ENCODE assay signal across 8 cellular contexts in the genomic region with DNA sequence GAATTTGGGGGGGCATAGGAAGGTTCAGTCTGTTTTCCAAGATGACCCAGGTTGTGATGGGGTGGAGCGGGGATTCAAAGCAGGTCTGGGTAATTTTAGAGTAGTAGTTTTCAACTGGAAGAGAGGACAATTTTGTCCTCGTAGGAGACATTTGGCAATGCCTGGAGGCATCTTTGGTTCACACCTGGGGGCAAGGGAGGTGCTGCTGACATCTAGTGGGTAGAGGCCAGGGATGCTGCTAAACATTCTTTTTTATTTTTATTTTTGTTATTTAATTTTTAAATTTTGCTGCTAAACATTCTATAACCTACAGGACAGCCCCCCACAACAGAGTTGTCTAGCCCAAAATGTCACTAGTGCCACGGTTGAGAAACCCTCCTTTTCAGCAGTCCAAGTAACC. TPM values are rescaled to one million over a fixed set of nuclear protein-coding genes. Genes with fewer than 3 reads are reported as not detected.
DNase-seq lines count a peak whose midpoint lies in the region; ATAC-seq, FAIRE-seq and TF ChIP-seq lines count a peak whose summit lies in the region.

No MANE protein-coding gene starts in this region.

- peaks cover 31% of the 10 kb centered on the region for H3K36me3 Mint-ChIP-seq in activated CD8-positive, alpha-beta T cell treated with anti-CD3 and anti-CD28 coated beads for 36 hours (ENCODE audit: low read depth)

- WGBS in HepG2 (ENCODE audit: low lambda C conversion rate), result 76% methylated on average over 3 of the region's 3 CpGs
- 31% methylated on average over 3 of the region's 3 CpGs for WGBS in right lobe of liver (ENCODE audit: insufficient coverage, low coverage, low lambda C conversion rate, missing lambda C conversion rate)

- no peaks in the 10 kb centered on the region for H3K27me3 Mint-ChIP-seq in activated CD8-positive, alpha-beta T cell treated with anti-CD3 and anti-CD28 coated beads for 36 hours

- no peaks in the 10 kb centered on the region for H3K27me3 ChIP-seq in HepG2 (ENCODE audit: control insufficient read depth in 1 of 2, insufficient read depth in 2 of 2, low read length in 2 of 2)
- peaks cover 0 to 3% of the 10 kb centered on the region in 2 donors for H3K27me3 ChIP-seq in right lobe of liver
- H3K27me3 ChIP-seq in iPS-18a (ENCODE audit: control insufficient read depth, insufficient read depth, low read length), result peaks cover 15% of the 10 kb centered on the region

- no peak for FAIRE-seq in HepG2 (lab: Jason Lieb, UNC)

- peaks cover 59% of the 10 kb centered on the region for H3K79me2 ChIP-seq in HepG2 (ENCODE audit: insufficient read depth, low read length)

- H3K9ac ChIP-seq in HepG2 (ENCODE audit: insufficient read depth, low read depth, low read length) (no peak overlapping the region), iPS-18a (ENCODE audit: low read length) (peak overlapping the region; percentile 91)

- CTCF ChIA-PET in HepG2 (lab: Yijun Ruan, JAX; ENCODE audit: low intra/inter-chr PET ratio, low total read pairs), result no interaction called here
- CTCF ChIA-PET in activated CD8-positive, alpha-beta T cell treated with anti-CD3 and anti-CD28 coated beads for 36 hours (lab: Charles Lee), result interaction anchor here (1.3 to 1.6 kb wide), 2 partner anchors 29 to 32 kb away, joined by 4 to 5 read pairs; no protein-coding TSS in a partner anchor

- H4K20me1 ChIP-seq in HepG2 (ENCODE audit: insufficient read depth, low read length), result 0 out of 2 replicates have a peak, but pooled peaks cover 3% of the 10 kb centered on the region

- H3K36me3 ChIP-seq in HepG2 (replicated peaks in 1 of 2; ENCODE audit: control insufficient read depth in 1 of 2, insufficient read depth in 2 of 2, low read length in 2 of 2) (no peaks in the 10 kb centered on the region), right lobe of liver (no peaks in the 10 kb centered on the region), iPS-18a (ENCODE audit: control insufficient read depth, low read depth, low read length) (no peaks in the 10 kb centered on the region)

- DNase-seq in HepG2 (ENCODE audit: low spot score) (no peak), right lobe of liver (no peak), HK-2 (ENCODE audit: unreplicated experiment) (no peak), left lobe of liver (ENCODE audit: low spot score) (no peak)
- DNase-seq in activated CD8-positive, alpha-beta T cell treated with anti-CD3 and anti-CD28 coated beads for 36 hours, result peak; percentile 24

- no peak for TF ChIP-seq EP300 in HepG2 (IDR thresholded peaks at IDR 0.05; ENCODE audit: low read depth in 2 of 2, low read length in 2 of 2)
- no peak for TF ChIP-seq EP300 in HepG2 (CRISPR knock-in tag; IDR thresholded peaks at IDR 0.05; ENCODE audit: borderline replicate concordance)

- intact Hi-C loops in HepG2 (cut with micrococcal nuclease; ENCODE audit: unreplicated experiment), result no loop called here
- intact Hi-C loops in right lobe of liver (cut with DNase I), result no loop called here
- intact Hi-C loops in activated CD8-positive, alpha-beta T cell treated with anti-CD3 and anti-CD28 coated beads for 36 hours (cut with micrococcal nuclease), result loop anchor here (5.0 kb wide), 1 partner anchor 34 kb away; no protein-coding TSS in a partner anchor

- H3K4me3 ChIP-seq in HepG2 (replicated peaks in 1 of 3; ENCODE audit: insufficient read depth in 1 of 3, low read depth in 2 of 3, low read length in 3 of 3) (peak overlapping the region; percentile 68 to 88 (median 80); a peak in 4 of 6 replicates), right lobe of liver (no peak overlapping the region), iPS-18a (ENCODE audit: low read length) (peak overlapping the region; percentile 97)

- peak overlapping the region; percentile 84 for H3K4me3 Mint-ChIP-seq in activated CD8-positive, alpha-beta T cell treated with anti-CD3 and anti-CD28 coated beads for 36 hours

- H3K27ac ChIP-seq in HepG2 (ENCODE audit: extremely low read length, insufficient read depth, low read length), result no peak overlapping the region
- H3K27ac ChIP-seq in right lobe of liver, result peak overlapping the region in 1 of 3 donors; percentile 94
- H3K27ac ChIP-seq in iPS-18a (ENCODE audit: low read length), result no peak overlapping the region

- peak overlapping the region; percentile 77 for H3K4me2 ChIP-seq in HepG2 (ENCODE audit: low read depth, low read length)

- TF ChIP-seq CTCF in HepG2 (CRISPR knock-in tag; IDR thresholded peaks at IDR 0.05) (no peak), right lobe of liver (IDR thresholded peaks at IDR 0.05) (no peak)
- TF ChIP-seq CTCF in activated CD8-positive, alpha-beta T cell treated with anti-CD3 and anti-CD28 coated beads for 36 hours (IDR thresholded peaks at IDR 0.05), result no peak

- no peak for TF ChIP-seq POLR2A in HepG2 (IDR thresholded peaks at IDR 0.05; ENCODE audit: insufficient read depth in 1 of 2, low read depth in 2 of 2, low read length in 2 of 2)
- TF ChIP-seq POLR2A in right lobe of liver (IDR thresholded peaks at IDR 0.05), result no peak

- peak overlapping the region; percentile 97 for H3K27ac Mint-ChIP-seq in activated CD8-positive, alpha-beta T cell treated with anti-CD3 and anti-CD28 coated beads for 36 hours

- in situ Hi-C loops in HepG2 (cut with HindIII; ENCODE audit: extremely low pct_ligation_motif_present, low pct_unique_long_range_greater_than_20kb), result no loop called here

- POLR2A ChIA-PET in HepG2 (lab: Yijun Ruan, JAX), result interaction anchor here (1.2 to 1.6 kb wide), 2 partner anchors 44 to 339 kb away, joined by 3 to 4 read pairs; partner anchors contain the start of genes GEMIN8, OFD1 and TRAPPC2
- POLR2A ChIA-PET in activated CD8-positive, alpha-beta T cell treated with anti-CD3 and anti-CD28 coated beads for 36 hours (lab: Charles Lee), result interaction anchor here (1.1 kb wide), 1 partner anchor 13 kb away, joined by 3 read pairs; no protein-coding TSS in a partner anchor

- H3K4me1 Mint-ChIP-seq in activated CD8-positive, alpha-beta T cell treated with anti-CD3 and anti-CD28 coated beads for 36 hours (ENCODE audit: low read depth), result peaks cover 61% of the 10 kb centered on the region

- no peak overlapping the region for H2AFZ ChIP-seq in HepG2 (ENCODE audit: low read length)

- no peaks in the 10 kb centered on the region for H3K9me3 Mint-ChIP-seq in activated CD8-positive, alpha-beta T cell treated with anti-CD3 and anti-CD28 coated beads for 36 hours

- ATAC-seq in HepG2, result no peak
- no peak for ATAC-seq in right lobe of liver
- ATAC-seq in activated CD8-positive, alpha-beta T cell treated with anti-CD3 and anti-CD28 coated beads for 36 hours, result no peak
- no peak for ATAC-seq in GM21447 (IDR thresholded peaks at IDR 0.05; ENCODE audit: unreplicated experiment)
- ATAC-seq in GM19395 (IDR thresholded peaks at IDR 0.05; ENCODE audit: unreplicated experiment), result no peak
- ATAC-seq in left lobe of liver, result no peak

- no peaks in the 10 kb centered on the region for H3K9me3 ChIP-seq in HepG2 (ENCODE audit: low read length)
- no peaks in the 10 kb centered on the region for H3K9me3 ChIP-seq in right lobe of liver
- no peaks in the 10 kb centered on the region for H3K9me3 ChIP-seq in iPS-18a (ENCODE audit: control insufficient read depth, low read depth, low read length)

- TF ChIP-seq RAD21 in HepG2 (CRISPR knock-in tag; IDR thresholded peaks at IDR 0.05), result no peak

- BruUV-seq in HepG2 (replicated peaks; lab: Mats Ljungman, UMichigan), result no TSS peak

- H3K4me1 ChIP-seq in HepG2 (ENCODE audit: insufficient read depth, low read length) (peaks cover 43% of the 10 kb centered on the region), right lobe of liver (peaks cover 0 to 11% (median 0%) of the 10 kb centered on the region in 4 donors), iPS-18a (ENCODE audit: control insufficient read depth, low read depth, low read length) (peaks cover 40% of the 10 kb centered on the region)

RNA-seq across cellular contexts. Expression of gene RAB9A, which starts 1.9 kb away (rescaled TPM):
- total RNA-seq in HepG2 (2016; rRNA removed; fragmentation: Illumina TruSeq; extraction: Trizol) (23.1 and 31.2 TPM in 2 replicates), right lobe of liver (10 to 100 TPM in 5 of 6 experiments, 1 to 10 TPM in 1; 9.9 to 20.8 (median 12.7) TPM), left lobe of liver (8.5 TPM)
- 5.2 and 5.7 TPM in 2 replicates for total RNA-seq in HepG2 (2016; cell fraction: cytosol; rRNA removed; fragmentation: Illumina TruSeq; extraction: Trizol; ENCODE audit: low read depth)
- total RNA-seq in HepG2 (2016; cell fraction: insoluble cytoplasmic fraction; rRNA removed; fragmentation: Illumina TruSeq; extraction: Trizol), result 23.1 and 33.7 TPM in 2 replicates
- 9.9 and 14.7 TPM in 2 replicates for total RNA-seq in HepG2 (2016; cell fraction: membrane; rRNA removed; fragmentation: Illumina TruSeq; extraction: Trizol)
- 8.6 and 10.6 TPM in 2 replicates for total RNA-seq in HepG2 (2016; cell fraction: nucleus; rRNA removed; fragmentation: Illumina TruSeq; extraction: Trizol)
- 8.6 and 10.5 TPM in 2 replicates for polyA plus RNA-seq in HepG2 (2011; rRNA removed)
- 6.1 and 10.2 TPM in 2 replicates for polyA plus RNA-seq in HepG2 (2011; cell fraction: cytosol; rRNA removed)
- 2.2 and 2.9 TPM in 2 replicates for polyA plus RNA-seq in HepG2 (2011; cell fraction: nucleus; rRNA removed)
- polyA plus RNA-seq in HepG2 (2012), result 12.1 and 12.3 TPM in 2 replicates
- polyA plus RNA-seq in HepG2 (2016; cell fraction: cytosol; fragmentation: Illumina TruSeq; extraction: Trizol; ENCODE audit: low read depth), result 5.3 and 6.9 TPM in 2 replicates
- polyA plus RNA-seq in HepG2 (2016; cell fraction: insoluble cytoplasmic fraction; fragmentation: Illumina TruSeq; extraction: Trizol; ENCODE audit: low read depth), result 31.8 and 35.2 TPM in 2 replicates
- polyA plus RNA-seq in HepG2 (2016; cell fraction: membrane; fragmentation: Illumina TruSeq; extraction: Trizol; ENCODE audit: low read depth), result 9.8 and 10.7 TPM in 2 replicates
- 15.4 and 15.8 TPM in 2 replicates for polyA plus RNA-seq in HepG2 (2016; cell fraction: nucleus; fragmentation: Illumina TruSeq; extraction: Trizol; ENCODE audit: insufficient read depth, low read depth)
- polyA minus RNA-seq in HepG2 (2011; rRNA and poly(A)+ RNA removed; ENCODE audit: low replicate concordance), result 2.7 and 14.6 TPM in 2 replicates
- polyA minus RNA-seq in HepG2 (2011; cell fraction: cytosol; rRNA and poly(A)+ RNA removed), result 6.7 and 10.1 TPM in 2 replicates
- polyA minus RNA-seq in HepG2 (2011; cell fraction: nucleus; rRNA and poly(A)+ RNA removed), result 3.1 and 4.6 TPM in 2 replicates
- 10 to 100 TPM; 30.8 to 31.7 TPM for total RNA-seq in activated CD8-positive, alpha-beta T cell treated with anti-CD3 and anti-CD28 coated beads for 36 hours

RNA-seq across cellular contexts. Expression of gene TCEANC, which starts 37.9 kb away (rescaled TPM):
- 0.97 and 1.5 TPM in 2 replicates for total RNA-seq in HepG2 (2016; rRNA removed; fragmentation: Illumina TruSeq; extraction: Trizol)
- total RNA-seq in HepG2 (2016; cell fraction: cytosol; rRNA removed; fragmentation: Illumina TruSeq; extraction: Trizol; ENCODE audit: low read depth), result 1.1 and 1.8 TPM in 2 replicates
- 1.3 TPM in 2 replicates for total RNA-seq in HepG2 (2016; cell fraction: insoluble cytoplasmic fraction; rRNA removed; fragmentation: Illumina TruSeq; extraction: Trizol)
- total RNA-seq in HepG2 (2016; cell fraction: membrane; rRNA removed; fragmentation: Illumina TruSeq; extraction: Trizol), result 1.4 and 1.6 TPM in 2 replicates
- total RNA-seq in HepG2 (2016; cell fraction: nucleus; rRNA removed; fragmentation: Illumina TruSeq; extraction: Trizol), result 0.81 and 1.1 TPM in 2 replicates
- polyA plus RNA-seq in HepG2 (2011; rRNA removed), result 0.51 and 0.61 TPM in 2 replicates
- 0.17 and 0.24 TPM in 2 replicates for polyA plus RNA-seq in HepG2 (2011; cell fraction: cytosol; rRNA removed)
- 0.48 and 0.66 TPM in 2 replicates for polyA plus RNA-seq in HepG2 (2011; cell fraction: nucleus; rRNA removed)
- 0.45 and 0.56 TPM in 2 replicates for polyA plus RNA-seq in HepG2 (2012)
- 0.11 and 0.14 TPM in 2 replicates for polyA plus RNA-seq in HepG2 (2016; cell fraction: cytosol; fragmentation: Illumina TruSeq; extraction: Trizol; ENCODE audit: low read depth)
- 0.73 and 0.97 TPM in 2 replicates for polyA plus RNA-seq in HepG2 (2016; cell fraction: insoluble cytoplasmic fraction; fragmentation: Illumina TruSeq; extraction: Trizol; ENCODE audit: low read depth)
- 0.19 and 0.39 TPM in 2 replicates for polyA plus RNA-seq in HepG2 (2016; cell fraction: membrane; fragmentation: Illumina TruSeq; extraction: Trizol; ENCODE audit: low read depth)
- polyA plus RNA-seq in HepG2 (2016; cell fraction: nucleus; fragmentation: Illumina TruSeq; extraction: Trizol; ENCODE audit: insufficient read depth, low read depth), result 0.93 and 2.3 TPM in 2 replicates
- polyA minus RNA-seq in HepG2 (2011; rRNA and poly(A)+ RNA removed; ENCODE audit: low replicate concordance), result 2.2 TPM in 1 of 2 replicates, not detected in the other
- polyA minus RNA-seq in HepG2 (2011; cell fraction: cytosol; rRNA and poly(A)+ RNA removed), result 0.26 and 0.49 TPM in 2 replicates
- polyA minus RNA-seq in HepG2 (2011; cell fraction: nucleus; rRNA and poly(A)+ RNA removed), result 0.77 and 2.2 TPM in 2 replicates
- 1 to 10 TPM; 3.4 to 4.8 (median 4.1) TPM for total RNA-seq in right lobe of liver
- total RNA-seq in activated CD8-positive, alpha-beta T cell treated with anti-CD3 and anti-CD28 coated beads for 36 hours, result 1 to 10 TPM; 1.3 to 1.4 TPM
- total RNA-seq in left lobe of liver, result 6.8 TPM

RNA-seq across cellular contexts. Expression of gene TRAPPC2, which starts 43.6 kb away (rescaled TPM):
- 8.1 and 9.2 TPM in 2 replicates for total RNA-seq in HepG2 (2016; rRNA removed; fragmentation: Illumina TruSeq; extraction: Trizol)
- total RNA-seq in HepG2 (2016; cell fraction: cytosol; rRNA removed; fragmentation: Illumina TruSeq; extraction: Trizol; ENCODE audit: low read depth), result 1.5 and 1.8 TPM in 2 replicates
- total RNA-seq in HepG2 (2016; cell fraction: insoluble cytoplasmic fraction; rRNA removed; fragmentation: Illumina TruSeq; extraction: Trizol), result 7.7 and 7.8 TPM in 2 replicates
- total RNA-seq in HepG2 (2016; cell fraction: membrane; rRNA removed; fragmentation: Illumina TruSeq; extraction: Trizol), result 2.9 and 4.7 TPM in 2 replicates
- 11.3 and 11.9 TPM in 2 replicates for total RNA-seq in HepG2 (2016; cell fraction: nucleus; rRNA removed; fragmentation: Illumina TruSeq; extraction: Trizol)
- 4.4 and 4.7 TPM in 2 replicates for polyA plus RNA-seq in HepG2 (2011; rRNA removed)
- polyA plus RNA-seq in HepG2 (2011; cell fraction: cytosol; rRNA removed), result 2.1 and 3.2 TPM in 2 replicates
- 4.7 and 5.3 TPM in 2 replicates for polyA plus RNA-seq in HepG2 (2011; cell fraction: nucleus; rRNA removed)
- polyA plus RNA-seq in HepG2 (2012), result 6.0 TPM in 2 replicates
- polyA plus RNA-seq in HepG2 (2016; cell fraction: cytosol; fragmentation: Illumina TruSeq; extraction: Trizol; ENCODE audit: low read depth), result 1.3 and 1.4 TPM in 2 replicates
- polyA plus RNA-seq in HepG2 (2016; cell fraction: insoluble cytoplasmic fraction; fragmentation: Illumina TruSeq; extraction: Trizol; ENCODE audit: low read depth), result 5.5 and 5.8 TPM in 2 replicates
- polyA plus RNA-seq in HepG2 (2016; cell fraction: membrane; fragmentation: Illumina TruSeq; extraction: Trizol; ENCODE audit: low read depth), result 1.9 and 2.4 TPM in 2 replicates
- polyA plus RNA-seq in HepG2 (2016; cell fraction: nucleus; fragmentation: Illumina TruSeq; extraction: Trizol; ENCODE audit: insufficient read depth, low read depth), result 16.5 and 18.5 TPM in 2 replicates
- polyA minus RNA-seq in HepG2 (2011; rRNA and poly(A)+ RNA removed; ENCODE audit: low replicate concordance), result 4.0 and 14.9 TPM in 2 replicates
- polyA minus RNA-seq in HepG2 (2011; cell fraction: cytosol; rRNA and poly(A)+ RNA removed), result 2.5 and 3.7 TPM in 2 replicates
- polyA minus RNA-seq in HepG2 (2011; cell fraction: nucleus; rRNA and poly(A)+ RNA removed), result 8.9 and 10.9 TPM in 2 replicates
- total RNA-seq in right lobe of liver, result 10 to 100 TPM in 1 of 6 experiments, 1 to 10 TPM in 5; 6.3 to 13.8 (median 8.5) TPM
- total RNA-seq in activated CD8-positive, alpha-beta T cell treated with anti-CD3 and anti-CD28 coated beads for 36 hours, result 10 to 100 TPM; 16.0 to 19.2 TPM
- 5.8 TPM for total RNA-seq in left lobe of liver

RNA-seq across cellular contexts. Expression of gene OFD1, which starts 43.7 kb away (rescaled TPM):
- 14.3 and 16.4 TPM in 2 replicates for total RNA-seq in HepG2 (2016; rRNA removed; fragmentation: Illumina TruSeq; extraction: Trizol)
- 3.7 and 4.8 TPM in 2 replicates for total RNA-seq in HepG2 (2016; cell fraction: cytosol; rRNA removed; fragmentation: Illumina TruSeq; extraction: Trizol; ENCODE audit: low read depth)
- total RNA-seq in HepG2 (2016; cell fraction: insoluble cytoplasmic fraction; rRNA removed; fragmentation: Illumina TruSeq; extraction: Trizol), result 16.9 and 17.9 TPM in 2 replicates
- 4.7 and 4.8 TPM in 2 replicates for total RNA-seq in HepG2 (2016; cell fraction: membrane; rRNA removed; fragmentation: Illumina TruSeq; extraction: Trizol)
- 30.3 and 30.7 TPM in 2 replicates for total RNA-seq in HepG2 (2016; cell fraction: nucleus; rRNA removed; fragmentation: Illumina TruSeq; extraction: Trizol)
- polyA plus RNA-seq in HepG2 (2011; rRNA removed), result 14.7 and 14.9 TPM in 2 replicates
- 3.6 and 4.3 TPM in 2 replicates for polyA plus RNA-seq in HepG2 (2011; cell fraction: cytosol; rRNA removed)
- polyA plus RNA-seq in HepG2 (2011; cell fraction: nucleus; rRNA removed), result 61.7 and 68.4 TPM in 2 replicates
- polyA plus RNA-seq in HepG2 (2012), result 15.5 and 18.0 TPM in 2 replicates
- polyA plus RNA-seq in HepG2 (2016; cell fraction: cytosol; fragmentation: Illumina TruSeq; extraction: Trizol; ENCODE audit: low read depth), result 1.0 and 1.3 TPM in 2 replicates
- 13.0 and 14.7 TPM in 2 replicates for polyA plus RNA-seq in HepG2 (2016; cell fraction: insoluble cytoplasmic fraction; fragmentation: Illumina TruSeq; extraction: Trizol; ENCODE audit: low read depth)
- 1.7 and 2.0 TPM in 2 replicates for polyA plus RNA-seq in HepG2 (2016; cell fraction: membrane; fragmentation: Illumina TruSeq; extraction: Trizol; ENCODE audit: low read depth)
- polyA plus RNA-seq in HepG2 (2016; cell fraction: nucleus; fragmentation: Illumina TruSeq; extraction: Trizol; ENCODE audit: insufficient read depth, low read depth), result 40.0 and 45.3 TPM in 2 replicates
- 17.1 and 18.1 TPM in 2 replicates for polyA minus RNA-seq in HepG2 (2011; rRNA and poly(A)+ RNA removed; ENCODE audit: low replicate concordance)
- 3.7 and 5.8 TPM in 2 replicates for polyA minus RNA-seq in HepG2 (2011; cell fraction: cytosol; rRNA and poly(A)+ RNA removed)
- 43.0 and 46.1 TPM in 2 replicates for polyA minus RNA-seq in HepG2 (2011; cell fraction: nucleus; rRNA and poly(A)+ RNA removed)
- 10 to 100 TPM in 3 of 6 experiments, 1 to 10 TPM in 3; 6.5 to 12.4 (median 10.5) TPM for total RNA-seq in right lobe of liver
- 10 to 100 TPM; 32.4 to 34.5 TPM for total RNA-seq in activated CD8-positive, alpha-beta T cell treated with anti-CD3 and anti-CD28 coated beads for 36 hours
- total RNA-seq in left lobe of liver, result 10.1 TPM

Comparison
In these comparisons a context has a peak if more than half of its experiments do, and no peak if none do; other contexts are left out.
1. H3K4me3 ChIP-seq: peak in HepG2 (3 of 3) and iPS-18a (single experiment); none in right lobe of liver (0 of 3).